In genomic region chr3:31288641-31289100, GRCh38 we compare ENCODE assay signal across 9 cellular contexts.
DNase-seq lines count a peak whose midpoint lies in the region; ATAC-seq and TF ChIP-seq lines count a peak whose summit lies in the region.
"Had no signal": no experiment of that assay in that cellular context is flagged by ENCODE, and none has a peak within 500 bp of the region (broad histone marks: within the 10 kb centered on the region; RNA-seq: fewer than 3 reads in every experiment).

No MANE protein-coding gene starts in this region.

- H3K4me3 Mint-ChIP-seq in WTC11, result no peak overlapping the region

- CTCF ChIA-PET in WTC11 (lab: Charles Lee), result no interaction called here

- H3K27ac Mint-ChIP-seq in WTC11, result no peak overlapping the region

- POLR2A ChIA-PET in WTC11 (lab: Charles Lee), result no interaction called here

- ATAC-seq in WTC11 (peak; percentile 92), GM21526 (IDR thresholded peaks at IDR 0.05; ENCODE audit: low FRiP score, unreplicated experiment) (no peak), HG02938 (IDR thresholded peaks at IDR 0.05; ENCODE audit: unreplicated experiment) (no peak), GM18909 (IDR thresholded peaks at IDR 0.05; ENCODE audit: poor library complexity, unreplicated experiment) (no peak)

- H3K4me1 Mint-ChIP-seq in WTC11, result peaks cover 39% of the 10 kb centered on the region

- H3K27me3 Mint-ChIP-seq in WTC11 (ENCODE audit: low read depth), result no peaks in the 10 kb centered on the region

- H3K36me3 Mint-ChIP-seq in WTC11, result no peaks in the 10 kb centered on the region

- peaks cover 4% of the 10 kb centered on the region; the same call in 1 of the 2 replicates for H3K9me3 Mint-ChIP-seq in WTC11

- H3K4me3 ChIP-seq in fibroblast of mammary gland (ENCODE audit: control insufficient read depth, low read depth, low read length), result no peak overlapping the region
- H3K4me3 ChIP-seq: HAP-1 had no signal

- TF ChIP-seq CTCF in WTC11 (IDR thresholded peaks at IDR 0.05) (no peak), fibroblast of mammary gland (conservative IDR thresholded peaks at IDR 0.05; ENCODE audit: control insufficient read depth, insufficient read depth, low read depth, low read length) (no peak)

- DNase-seq in HPDE6-E6E7 (ENCODE audit: extremely low spot score) (peak; percentile 54), WTC11 (ENCODE audit: low spot score) (peak; percentile 29), fibroblast of mammary gland (ENCODE audit: low read depth) (peak; percentile 36), pulmonary artery endothelial cell (ENCODE audit: low read depth, low spot score) (peak; percentile 44), NCI-H2196 (lab: John Stamatoyannopoulos, UW; ENCODE audit: unreplicated experiment) (no peak)

TF ChIP-seq in WTC11, 78 proteins besides CTCF, POLR2A, EP300 and RAD21:
- TF ChIP-seq CBFB (CRISPR knock-in tag; IDR thresholded peaks at IDR 0.05; ENCODE audit: low read depth) (no peak), ZNF671 (CRISPR knock-in tag; IDR thresholded peaks at IDR 0.05) (no peak), GABPB1 (CRISPR knock-in tag; IDR thresholded peaks at IDR 0.05) (0 out of 2 replicates have a peak, but pooled peaks have one; percentile 29)
- TF ChIP-seq, protein P1, sequence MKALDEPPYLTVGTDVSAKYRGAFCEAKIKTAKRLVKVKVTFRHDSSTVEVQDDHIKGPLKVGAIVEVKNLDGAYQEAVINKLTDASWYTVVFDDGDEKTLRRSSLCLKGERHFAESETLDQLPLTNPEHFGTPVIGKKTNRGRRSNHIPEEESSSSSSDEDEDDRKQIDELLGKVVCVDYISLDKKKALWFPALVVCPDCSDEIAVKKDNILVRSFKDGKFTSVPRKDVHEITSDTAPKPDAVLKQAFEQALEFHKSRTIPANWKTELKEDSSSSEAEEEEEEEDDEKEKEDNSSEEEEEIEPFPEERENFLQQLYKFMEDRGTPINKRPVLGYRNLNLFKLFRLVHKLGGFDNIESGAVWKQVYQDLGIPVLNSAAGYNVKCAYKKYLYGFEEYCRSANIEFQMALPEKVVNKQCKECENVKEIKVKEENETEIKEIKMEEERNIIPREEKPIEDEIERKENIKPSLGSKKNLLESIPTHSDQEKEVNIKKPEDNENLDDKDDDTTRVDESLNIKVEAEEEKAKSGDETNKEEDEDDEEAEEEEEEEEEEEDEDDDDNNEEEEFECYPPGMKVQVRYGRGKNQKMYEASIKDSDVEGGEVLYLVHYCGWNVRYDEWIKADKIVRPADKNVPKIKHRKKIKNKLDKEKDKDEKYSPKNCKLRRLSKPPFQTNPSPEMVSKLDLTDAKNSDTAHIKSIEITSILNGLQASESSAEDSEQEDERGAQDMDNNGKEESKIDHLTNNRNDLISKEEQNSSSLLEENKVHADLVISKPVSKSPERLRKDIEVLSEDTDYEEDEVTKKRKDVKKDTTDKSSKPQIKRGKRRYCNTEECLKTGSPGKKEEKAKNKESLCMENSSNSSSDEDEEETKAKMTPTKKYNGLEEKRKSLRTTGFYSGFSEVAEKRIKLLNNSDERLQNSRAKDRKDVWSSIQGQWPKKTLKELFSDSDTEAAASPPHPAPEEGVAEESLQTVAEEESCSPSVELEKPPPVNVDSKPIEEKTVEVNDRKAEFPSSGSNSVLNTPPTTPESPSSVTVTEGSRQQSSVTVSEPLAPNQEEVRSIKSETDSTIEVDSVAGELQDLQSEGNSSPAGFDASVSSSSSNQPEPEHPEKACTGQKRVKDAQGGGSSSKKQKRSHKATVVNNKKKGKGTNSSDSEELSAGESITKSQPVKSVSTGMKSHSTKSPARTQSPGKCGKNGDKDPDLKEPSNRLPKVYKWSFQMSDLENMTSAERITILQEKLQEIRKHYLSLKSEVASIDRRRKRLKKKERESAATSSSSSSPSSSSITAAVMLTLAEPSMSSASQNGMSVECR (CRISPR knock-in tag; IDR thresholded peaks at IDR 0.05; ENCODE audit: borderline replicate concordance), result no peak
